8 cellular contexts compared by ENCODE assay signal in genomic region chr5:80672140-80672736, GRCh38. TPM values are rescaled to one million over a fixed set of nuclear protein-coding genes. Genes with fewer than 3 reads are reported as not detected.
DNase-seq lines count a peak whose midpoint lies in the region; ATAC-seq, FAIRE-seq and TF ChIP-seq lines count a peak whose summit lies in the region.

No MANE protein-coding gene starts in this region.

- H3K4me2 ChIP-seq in HepG2 (ENCODE audit: low read depth, low read length) = no peak overlapping the region

- H3K9me3 ChIP-seq in HepG2 (ENCODE audit: low read length) = no peaks in the 10 kb centered on the region

- BruUV-seq in HepG2 (replicated peaks; lab: Mats Ljungman, UMichigan) = no TSS peak

- H3K79me2 ChIP-seq in HepG2 (ENCODE audit: insufficient read depth, low read length) = no peaks in the 10 kb centered on the region

- ATAC-seq in HepG2 (peak; percentile 80), HG03457 (IDR thresholded peaks at IDR 0.05; ENCODE audit: unreplicated experiment) (no peak)

- CTCF ChIA-PET in HepG2 (lab: Yijun Ruan, JAX; ENCODE audit: low intra/inter-chr PET ratio, low total read pairs) = interaction anchor here (1.2 to 2.5 kb wide), 4 partner anchors 184 to 327 kb away, joined by 3 to 15 read pairs (median 5); partner anchors contain the start of gene FAM151B

- H3K27ac ChIP-seq in HepG2 (ENCODE audit: extremely low read length, insufficient read depth, low read length) = no peak overlapping the region

- peaks cover 17% of the 10 kb centered on the region for H3K4me1 ChIP-seq in HepG2 (ENCODE audit: insufficient read depth, low read length)

- TF ChIP-seq EP300 in HepG2 (IDR thresholded peaks at IDR 0.05; ENCODE audit: low read depth in 2 of 2, low read length in 2 of 2) = no peak
- no peak for TF ChIP-seq EP300 in HepG2 (CRISPR knock-in tag; IDR thresholded peaks at IDR 0.05; ENCODE audit: borderline replicate concordance)

- POLR2A ChIA-PET in HepG2 (lab: Yijun Ruan, JAX) = no interaction called here

- H2AFZ ChIP-seq in HepG2 (ENCODE audit: low read length) = no peak overlapping the region

- in situ Hi-C loops in Caki2 (cut with HindIII; ENCODE audit: low pct_unique_long_range_greater_than_20kb, low sequenced_read_pairs) (no loop called here), HepG2 (cut with HindIII; ENCODE audit: extremely low pct_ligation_motif_present, low pct_unique_long_range_greater_than_20kb) (loop anchor here (5.0 kb wide), 1 partner anchor 185 kb away; the partner anchor contains the start of gene FAM151B)

- H3K4me3 ChIP-seq in HFF-Myc (replicated peaks; ENCODE audit: low read depth, low read length) (no peak overlapping the region), choroid plexus epithelial cell (ENCODE audit: low read depth, low read length) (no peak overlapping the region), HepG2 (replicated peaks in 1 of 3; ENCODE audit: insufficient read depth in 1 of 3, low read depth in 2 of 3, low read length in 3 of 3) (no peak overlapping the region)

- no peaks in the 10 kb centered on the region for H4K20me1 ChIP-seq in HepG2 (ENCODE audit: insufficient read depth, low read length)

- intact Hi-C loops in HepG2 (cut with micrococcal nuclease; ENCODE audit: unreplicated experiment) = loop anchor here (1.0 to 2.0 kb wide), 3 partner anchors 16 to 191 kb away; partner anchors contain the start of gene FAM151B

- DNase-seq in Caki2 (ENCODE audit: low read depth) = peak; percentile 38
- DNase-seq in HFF-Myc (ENCODE audit: extremely low read depth, low read depth) = peak; percentile 29
- peak; percentile 50 to 72 for DNase-seq in NCI-H524 (lab: John Stamatoyannopoulos, UW)
- DNase-seq in activated CD4-positive, alpha-beta T cell treated with anti-CD3 and anti-CD28 coated beads for 24 hours (ENCODE audit: low read depth in 2 of 2) = peak; percentile 51 to 60
- DNase-seq in choroid plexus epithelial cell (ENCODE audit: low read depth) = peak; percentile 87
- DNase-seq in HepG2 (ENCODE audit: low spot score) = peak; percentile 76
- peak; percentile 24 to 37 (median 25) for DNase-seq in stimulated activated CD4-positive, alpha-beta T cell treated with anti-CD3 and anti-CD28 coated beads, TNF-alpha, amount 100 ng/mL, for 4 hours (ENCODE audit: low read depth in 3 of 3)

- peak; percentile 40 for FAIRE-seq in HepG2 (lab: Jason Lieb, UNC)

- TF ChIP-seq POLR2A in HepG2 (IDR thresholded peaks at IDR 0.05; ENCODE audit: insufficient read depth in 1 of 2, low read depth in 2 of 2, low read length in 2 of 2) = no peak

- peak; percentile 47; the same call in 1 of the 2 replicates for TF ChIP-seq RAD21 in HepG2 (CRISPR knock-in tag; IDR thresholded peaks at IDR 0.05)

- TF ChIP-seq CTCF in HFF-Myc (IDR thresholded peaks at IDR 0.05; ENCODE audit: low read depth, low read length, missing control alignments) (peak; percentile 82), choroid plexus epithelial cell (conservative IDR thresholded peaks at IDR 0.05; ENCODE audit: low read depth, low read length) (peak; percentile 85), HepG2 (CRISPR knock-in tag; IDR thresholded peaks at IDR 0.05) (peak; percentile 82)

- H3K9ac ChIP-seq in HepG2 (ENCODE audit: insufficient read depth, low read depth, low read length) = no peak overlapping the region

- WGBS in HepG2 (ENCODE audit: low lambda C conversion rate) = 9% methylated on average over 7 of the region's 7 CpGs

- H3K36me3 ChIP-seq in HepG2 (replicated peaks in 1 of 2; ENCODE audit: control insufficient read depth in 1 of 2, insufficient read depth in 2 of 2, low read length in 2 of 2) = peaks cover 15 to 42% of the 10 kb centered on the region in 2 experiments

- H3K27me3 ChIP-seq in HepG2 (ENCODE audit: control insufficient read depth in 1 of 2, insufficient read depth in 2 of 2, low read length in 2 of 2) = no peaks in the 10 kb centered on the region

TF ChIP-seq in HepG2, 621 proteins besides CTCF, POLR2A, EP300 and RAD21 (continues in another document):
- no peak for TF ChIP-seq KLF15 (CRISPR knock-in tag; IDR thresholded peaks at IDR 0.05; ENCODE audit: borderline replicate concordance)
- TF ChIP-seq SAP130 (CRISPR knock-in tag; IDR thresholded peaks at IDR 0.05; ENCODE audit: low read depth) = 0 out of 2 replicates have a peak, but pooled peaks have one; percentile 25
- TF ChIP-seq SP1 (IDR thresholded peaks at IDR 0.05) = no peak
- TF ChIP-seq SP1 (CRISPR knock-in tag; IDR thresholded peaks at IDR 0.05) = no peak
- TF ChIP-seq SMC3 (IDR thresholded peaks at IDR 0.05; ENCODE audit: low read length) = peak; percentile 86
- TF ChIP-seq MIXL1 (CRISPR knock-in tag; IDR thresholded peaks at IDR 0.05) = 0 out of 2 replicates have a peak, but pooled peaks have one; percentile 41
- no peak for TF ChIP-seq ZEB1 (IDR thresholded peaks at IDR 0.05; ENCODE audit: insufficient replicate concordance, low read depth)
- no peak for TF ChIP-seq FOXO4 (CRISPR knock-in tag; conservative IDR thresholded peaks at IDR 0.05)

RNA-seq across cellular contexts. Expression of gene DHFR, which starts 17.5 kb away (rescaled TPM):
- total RNA-seq in Caki2 (2014; rRNA removed; shearing (Covaris generic); ENCODE audit: low replicate concordance) = 74.9 and 80.1 TPM in 2 replicates
- 59.0 and 77.6 TPM in 2 replicates for total RNA-seq in HepG2 (2016; rRNA removed; fragmentation: Illumina TruSeq; extraction: Trizol)
- total RNA-seq in HepG2 (2016; cell fraction: cytosol; rRNA removed; fragmentation: Illumina TruSeq; extraction: Trizol; ENCODE audit: low read depth) = 6.9 and 8.9 TPM in 2 replicates
- 60.7 and 85.7 TPM in 2 replicates for total RNA-seq in HepG2 (2016; cell fraction: insoluble cytoplasmic fraction; rRNA removed; fragmentation: Illumina TruSeq; extraction: Trizol)
- 30.0 and 33.9 TPM in 2 replicates for total RNA-seq in HepG2 (2016; cell fraction: membrane; rRNA removed; fragmentation: Illumina TruSeq; extraction: Trizol)
- total RNA-seq in HepG2 (2016; cell fraction: nucleus; rRNA removed; fragmentation: Illumina TruSeq; extraction: Trizol) = 25.8 and 26.7 TPM in 2 replicates
- polyA plus RNA-seq in HepG2 (2011; rRNA removed) = 15.4 and 22.8 TPM in 2 replicates
- 14.6 and 14.7 TPM in 2 replicates for polyA plus RNA-seq in HepG2 (2011; cell fraction: cytosol; rRNA removed)
- 10.6 and 10.7 TPM in 2 replicates for polyA plus RNA-seq in HepG2 (2011; cell fraction: nucleus; rRNA removed)
- polyA plus RNA-seq in HepG2 (2012) = 9.9 and 21.3 TPM in 2 replicates
- polyA plus RNA-seq in HepG2 (2016; cell fraction: cytosol; fragmentation: Illumina TruSeq; extraction: Trizol; ENCODE audit: low read depth) = 9.7 and 10.2 TPM in 2 replicates
- 91.9 and 106 TPM in 2 replicates for polyA plus RNA-seq in HepG2 (2016; cell fraction: insoluble cytoplasmic fraction; fragmentation: Illumina TruSeq; extraction: Trizol; ENCODE audit: low read depth)
- 23.7 and 24.9 TPM in 2 replicates for polyA plus RNA-seq in HepG2 (2016; cell fraction: membrane; fragmentation: Illumina TruSeq; extraction: Trizol; ENCODE audit: low read depth)
- 43.3 and 48.3 TPM in 2 replicates for polyA plus RNA-seq in HepG2 (2016; cell fraction: nucleus; fragmentation: Illumina TruSeq; extraction: Trizol; ENCODE audit: insufficient read depth, low read depth)
- polyA minus RNA-seq in HepG2 (2011; rRNA and poly(A)+ RNA removed; ENCODE audit: low replicate concordance) = 17.6 and 77.2 TPM in 2 replicates
- 17.2 and 26.2 TPM in 2 replicates for polyA minus RNA-seq in HepG2 (2011; cell fraction: cytosol; rRNA and poly(A)+ RNA removed)
- polyA minus RNA-seq in HepG2 (2011; cell fraction: nucleus; rRNA and poly(A)+ RNA removed) = 14.4 and 17.8 TPM in 2 replicates

RNA-seq across cellular contexts. Expression of gene MSH3, which starts 17.8 kb away (rescaled TPM):
- total RNA-seq in Caki2 (2014; rRNA removed; shearing (Covaris generic); ENCODE audit: low replicate concordance) = 2.9 and 3.6 TPM in 2 replicates
- 16.4 and 19.6 TPM in 2 replicates for total RNA-seq in HepG2 (2016; rRNA removed; fragmentation: Illumina TruSeq; extraction: Trizol)
- 21.1 and 23.7 TPM in 2 replicates for total RNA-seq in HepG2 (2016; cell fraction: cytosol; rRNA removed; fragmentation: Illumina TruSeq; extraction: Trizol; ENCODE audit: low read depth)
- 15.4 and 19.9 TPM in 2 replicates for total RNA-seq in HepG2 (2016; cell fraction: insoluble cytoplasmic fraction; rRNA removed; fragmentation: Illumina TruSeq; extraction: Trizol)
- 14.0 TPM in 2 replicates for total RNA-seq in HepG2 (2016; cell fraction: membrane; rRNA removed; fragmentation: Illumina TruSeq; extraction: Trizol)
- total RNA-seq in HepG2 (2016; cell fraction: nucleus; rRNA removed; fragmentation: Illumina TruSeq; extraction: Trizol) = 23.0 and 25.3 TPM in 2 replicates
- polyA plus RNA-seq in HepG2 (2011; rRNA removed) = 2.9 and 4.0 TPM in 2 replicates
- 1.9 and 2.5 TPM in 2 replicates for polyA plus RNA-seq in HepG2 (2011; cell fraction: cytosol; rRNA removed)
- 1.6 and 1.7 TPM in 2 replicates for polyA plus RNA-seq in HepG2 (2011; cell fraction: nucleus; rRNA removed)
- polyA plus RNA-seq in HepG2 (2012) = 5.0 and 6.0 TPM in 2 replicates
- polyA plus RNA-seq in HepG2 (2016; cell fraction: cytosol; fragmentation: Illumina TruSeq; extraction: Trizol; ENCODE audit: low read depth) = 0.79 and 0.83 TPM in 2 replicates
- 11.2 and 11.9 TPM in 2 replicates for polyA plus RNA-seq in HepG2 (2016; cell fraction: insoluble cytoplasmic fraction; fragmentation: Illumina TruSeq; extraction: Trizol; ENCODE audit: low read depth)
- 2.0 and 2.1 TPM in 2 replicates for polyA plus RNA-seq in HepG2 (2016; cell fraction: membrane; fragmentation: Illumina TruSeq; extraction: Trizol; ENCODE audit: low read depth)
- 6.7 and 7.3 TPM in 2 replicates for polyA plus RNA-seq in HepG2 (2016; cell fraction: nucleus; fragmentation: Illumina TruSeq; extraction: Trizol; ENCODE audit: insufficient read depth, low read depth)
- 4.5 and 8.0 TPM in 2 replicates for polyA minus RNA-seq in HepG2 (2011; rRNA and poly(A)+ RNA removed; ENCODE audit: low replicate concordance)
- polyA minus RNA-seq in HepG2 (2011; cell fraction: cytosol; rRNA and poly(A)+ RNA removed) = 6.8 and 7.2 TPM in 2 replicates
- polyA minus RNA-seq in HepG2 (2011; cell fraction: nucleus; rRNA and poly(A)+ RNA removed) = 25.1 and 28.5 TPM in 2 replicates

Comparison
In these comparisons a context has a peak if more than half of its experiments do, and no peak if none do; other contexts are left out.
1. DNase-seq: peak in every context shown above with its lines; median percentile 87 in choroid plexus epithelial cell; 76 in HepG2; 61 in NCI-H524; 56 in activated CD4-positive, alpha-beta T cell treated with anti-CD3 and anti-CD28 coated beads for 24 hours; 38 in Caki2; 29 in HFF-Myc; 25 in stimulated activated CD4-positive, alpha-beta T cell treated with anti-CD3 and anti-CD28 coated beads, TNF-alpha, amount 100 ng/mL, for 4 hours.